Comparison of ENCODE assay signal across 12 cellular contexts in the genomic region with DNA sequence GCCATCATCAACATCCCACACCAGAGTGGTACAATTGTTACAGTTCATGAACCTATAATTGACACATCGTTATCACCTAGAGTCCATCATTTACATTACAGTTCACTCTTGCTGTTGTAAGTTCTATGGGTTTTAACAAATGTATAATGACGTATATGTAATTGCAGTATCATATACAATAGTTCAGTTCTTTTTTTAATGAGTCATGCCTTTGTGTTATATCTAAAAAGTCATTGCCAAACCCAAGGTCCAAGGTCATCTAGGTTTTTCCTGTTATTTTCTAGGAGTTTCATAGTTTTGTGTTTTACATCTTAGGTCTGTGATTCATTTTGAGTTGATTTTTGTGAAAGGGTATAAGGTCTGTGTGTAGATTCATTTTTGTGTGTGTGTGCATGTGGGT.
"Had no signal": no experiment of that assay in that cellular context is flagged by ENCODE, and none has a peak within 500 bp of the region (broad histone marks: within the 10 kb centered on the region; RNA-seq: fewer than 3 reads in every experiment).

No MANE protein-coding gene starts in this region.

- H3K27ac ChIP-seq: coronary artery had no signal

- DNase-seq: activated CD4-positive, alpha-beta memory T cell treated with anti-CD3 and anti-CD28 coated beads for 36 hours; activated CD4-positive, alpha-beta T cell treated with anti-CD3 and anti-CD28 coated beads for 1 hour; activated effector memory CD4-positive, alpha-beta T cell treated with anti-CD3 and anti-CD28 coated beads, Interleukin-2, amount 50 U/mL, for 16 hours; activated T-cell treated with anti-CD3 and anti-CD28 coated beads, Interleukin-2, amount 50 U/mL, for 4 hours; effector CD8-positive, alpha-beta T cell; foreskin melanocyte; T-cell; T1000 had no signal

- ATAC-seq: activated naive CD4-positive, alpha-beta T cell treated with anti-CD3 and anti-CD28 coated beads, Interleukin-2, amount 50 U/mL, for 72 hours; activated T-cell treated with anti-CD3 and anti-CD28 coated beads, Interleukin-2, amount 50 U/mL, for 4 hours; T-cell had no signal

- H3K4me3 ChIP-seq: coronary artery, smooth muscle cell had no signal

- H3K27me3 Mint-ChIP-seq: activated CD4-positive, alpha-beta memory T cell treated with anti-CD3 and anti-CD28 coated beads for 36 hours had no signal

- H3K4me3 Mint-ChIP-seq: activated CD4-positive, alpha-beta memory T cell treated with anti-CD3 and anti-CD28 coated beads for 36 hours; activated T-cell treated with anti-CD3 and anti-CD28 coated beads, Interleukin-2, amount 50 U/mL, for 4 hours; mesothelial cell of epicardium; T-cell had no signal

- H3K36me3 Mint-ChIP-seq: activated CD4-positive, alpha-beta memory T cell treated with anti-CD3 and anti-CD28 coated beads for 36 hours; activated naive CD4-positive, alpha-beta T cell treated with anti-CD3 and anti-CD28 coated beads, Interleukin-2, amount 50 U/mL, for 72 hours; mesothelial cell of epicardium; T-cell had no signal

- H3K9me3 Mint-ChIP-seq: activated naive CD4-positive, alpha-beta T cell treated with anti-CD3 and anti-CD28 coated beads, Interleukin-2, amount 50 U/mL, for 72 hours; activated T-cell treated with anti-CD3 and anti-CD28 coated beads, Interleukin-2, amount 50 U/mL, for 4 hours; T-cell had no signal

- H3K27ac Mint-ChIP-seq: activated CD4-positive, alpha-beta memory T cell treated with anti-CD3 and anti-CD28 coated beads for 36 hours; activated naive CD4-positive, alpha-beta T cell treated with anti-CD3 and anti-CD28 coated beads, Interleukin-2, amount 50 U/mL, for 72 hours; mesothelial cell of epicardium; T-cell had no signal

- H3K4me1 Mint-ChIP-seq: mesothelial cell of epicardium, T-cell had no signal
